In the genomic region with DNA sequence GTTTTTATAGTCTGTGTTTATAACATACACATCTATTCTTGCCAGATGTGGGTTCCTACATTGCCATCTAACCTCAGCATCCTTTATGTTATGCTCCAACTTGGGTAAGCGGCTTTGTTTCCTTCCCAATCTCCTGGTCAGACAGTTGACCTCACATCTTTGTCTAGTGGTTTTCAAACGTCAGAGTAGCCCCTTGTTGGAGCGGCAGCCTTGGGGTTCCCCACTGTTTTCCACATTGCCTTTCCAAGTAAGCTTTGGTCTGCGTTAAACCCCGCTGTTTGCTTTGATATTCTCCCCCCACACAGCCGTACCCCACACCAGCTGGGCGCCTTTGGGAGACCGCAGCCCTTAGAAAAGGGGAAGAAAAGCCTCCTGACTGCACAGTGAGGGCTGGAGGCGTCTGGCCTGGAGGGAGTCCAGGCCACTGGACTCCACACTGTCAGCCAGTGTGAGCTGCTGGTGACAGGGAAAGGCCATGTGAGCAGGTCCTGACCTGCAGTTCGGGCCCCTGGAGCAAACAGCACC, we compare ENCODE assay signal across 9 cellular contexts.
DNase-seq lines count a peak whose midpoint lies in the region; ATAC-seq, FAIRE-seq and TF ChIP-seq lines count a peak whose summit lies in the region.
"Had no signal": no experiment of that assay in that cellular context is flagged by ENCODE, and none has a peak within 500 bp of the region (broad histone marks: within the 10 kb centered on the region; RNA-seq: fewer than 3 reads in every experiment).

No MANE protein-coding gene starts in this region.

- CTCF ChIA-PET in RWPE1 (lab: Yijun Ruan, JAX): interaction anchor here (0.6 to 2.8 kb wide), 4 partner anchors 9 to 392 kb away, joined by 3 to 9 read pairs (median 4); no protein-coding TSS in a partner anchor

- no peak for TF ChIP-seq CTCF in RWPE1 (conservative IDR thresholded peaks at IDR 0.05; ENCODE audit: low read depth)

- POLR2A ChIA-PET in RWPE1 (lab: Yijun Ruan, JAX; ENCODE audit: low non-redundant PET): no interaction called here

- FAIRE-seq in GM12891 (lab: Jason Lieb, UNC): peak; percentile 28

- peak overlapping the region; percentile 25; the same call in 1 of the 2 replicates for H3K27ac ChIP-seq in RWPE1

- no peak for DNase-seq in GM12891 (ENCODE audit: insufficient read length, low spot score)
- DNase-seq in RWPE1 (ENCODE audit: low spot score): no peak
- peak; percentile 65 for DNase-seq in Right ventricle myocardium superior
- DNase-seq in putamen (ENCODE audit: low spot score): peak; percentile 34
- no peak for DNase-seq in occipital lobe (lab: John Stamatoyannopoulos, UW)
- no peak for DNase-seq in islet precursor cell
- no peak for DNase-seq in middle frontal gyrus (ENCODE audit: extremely low spot score, low spot score)
- DNase-seq: activated gamma-delta T cell had no signal

- intact Hi-C loops in Right ventricle myocardium superior (cut with DNase I): no loop called here

- TF ChIP-seq POLR2A in GM12891 (IDR thresholded peaks at IDR 0.05; ENCODE audit: low read depth, low read length): no peak; the same call in 1 of the 2 replicates

- ATAC-seq in Right ventricle myocardium superior (ENCODE audit: poor library complexity): peak; percentile 85
- no peak for ATAC-seq in GM19452 (IDR thresholded peaks at IDR 0.05; ENCODE audit: unreplicated experiment)

TF ChIP-seq in GM12891, 5 proteins besides CTCF, POLR2A, EP300 and RAD21:
- TF ChIP-seq SPI1 (IDR thresholded peaks at IDR 0.05; ENCODE audit: low read depth, low read length): no peak
- no peak; the same call in 1 of the 2 replicates for TF ChIP-seq POLR2AphosphoS5 (IDR thresholded peaks at IDR 0.05; ENCODE audit: low read depth, low read length)
- TF ChIP-seq PAX5 (IDR thresholded peaks at IDR 0.05; ENCODE audit: insufficient read depth, low read length, severe bottlenecking): no peak
- no peak for TF ChIP-seq POU2F2 (IDR thresholded peaks at IDR 0.05; ENCODE audit: low read depth, low read length)
- TF ChIP-seq TAF1 (IDR thresholded peaks at IDR 0.05; ENCODE audit: low read depth, low read length): no peak

Comparison
In these comparisons a context has a peak if more than half of its experiments do, and no peak if none do; other contexts are left out.
1. DNase-seq: peak in Right ventricle myocardium superior (single experiment) and putamen (single experiment); none in GM12891 (single experiment), RWPE1 (single experiment), occipital lobe (single experiment), islet precursor cell (single experiment) and middle frontal gyrus (single experiment).